In the genomic region with DNA sequence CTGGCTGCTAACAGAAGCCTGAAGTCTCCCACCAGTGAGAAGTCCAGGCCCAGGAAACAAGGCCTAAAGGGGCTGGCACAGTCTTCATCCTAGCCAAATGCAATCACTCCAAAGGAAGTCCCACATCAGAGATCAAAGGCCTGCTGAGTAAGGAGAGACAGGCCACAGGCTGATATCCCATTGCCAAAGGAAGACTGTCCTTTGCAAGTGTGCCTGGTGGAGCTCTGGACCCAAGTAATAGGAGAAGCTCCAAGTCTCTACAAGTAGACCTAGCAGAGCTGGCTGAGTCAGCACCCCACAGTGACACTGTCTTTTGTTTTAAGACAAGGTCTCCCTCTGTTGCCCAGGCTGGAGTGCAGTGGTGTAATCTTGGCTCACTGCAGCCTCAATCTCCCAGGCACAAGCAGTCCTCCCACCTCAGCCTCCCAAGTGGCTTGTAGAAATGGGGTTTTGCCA, we compare ENCODE assay signal across 9 cellular contexts. TPM values are rescaled to one million over a fixed set of nuclear protein-coding genes. Genes with fewer than 3 reads are reported as not detected.
DNase-seq lines count a peak whose midpoint lies in the region; ATAC-seq, FAIRE-seq and TF ChIP-seq lines count a peak whose summit lies in the region.
"Had no signal": no experiment of that assay in that cellular context is flagged by ENCODE, and none has a peak within 500 bp of the region (broad histone marks: within the 10 kb centered on the region; RNA-seq: fewer than 3 reads in every experiment).

No MANE protein-coding gene starts in this region.

- H3K4me3 Mint-ChIP-seq in activated CD8-positive, alpha-beta T cell treated with anti-CD3 and anti-CD28 coated beads for 36 hours = no peak overlapping the region

- H3K4me1 ChIP-seq in right atrium auricular region = peaks cover 0 to 74% of the 10 kb centered on the region in 2 donors
- peaks cover 67 to 77% (median 72%) of the 10 kb centered on the region in 4 donors for H3K4me1 ChIP-seq in upper lobe of left lung
- peaks cover 36% of the 10 kb centered on the region for H3K4me1 ChIP-seq in colonic mucosa

- H3K36me3 Mint-ChIP-seq in activated CD8-positive, alpha-beta T cell treated with anti-CD3 and anti-CD28 coated beads for 36 hours (ENCODE audit: low read depth) = peaks cover 2% of the 10 kb centered on the region

- CTCF ChIA-PET in activated CD8-positive, alpha-beta T cell treated with anti-CD3 and anti-CD28 coated beads for 36 hours (lab: Charles Lee) = interaction anchor here (0.8 to 0.9 kb wide), 2 partner anchors 13 to 24 kb away, joined by 3 read pairs; a partner anchor contains a TSS

- ATAC-seq in Right ventricle myocardium superior (ENCODE audit: poor library complexity) (no peak), upper lobe of left lung (ENCODE audit: low FRiP score in 2 of 2) (no peak)
- no peak for ATAC-seq in activated CD8-positive, alpha-beta T cell treated with anti-CD3 and anti-CD28 coated beads for 36 hours

- intact Hi-C loops in Right ventricle myocardium superior (cut with DNase I) (no loop called here), colonic mucosa (cut with DNase I) (no loop called here)
- intact Hi-C loops in activated CD8-positive, alpha-beta T cell treated with anti-CD3 and anti-CD28 coated beads for 36 hours (cut with micrococcal nuclease) = loop anchor here (10.0 kb wide), 1 partner anchor 242 kb away; a partner anchor contains a TSS

- POLR2A ChIA-PET in activated CD8-positive, alpha-beta T cell treated with anti-CD3 and anti-CD28 coated beads for 36 hours (lab: Charles Lee) = interaction anchor here (0.6 to 9.6 kb wide), 3 partner anchors 12 to 340 kb away, joined by 4 to 154 read pairs (median 8); a partner anchor contains a TSS

- no peaks in the 10 kb centered on the region for H3K27me3 Mint-ChIP-seq in activated CD8-positive, alpha-beta T cell treated with anti-CD3 and anti-CD28 coated beads for 36 hours

- H3K9ac ChIP-seq in colonic mucosa (ENCODE audit: low read depth in 2 of 2, low read length in 2 of 2) = peak overlapping the region in 1 of 2 donors; percentile 86

- H3K27ac Mint-ChIP-seq in activated CD8-positive, alpha-beta T cell treated with anti-CD3 and anti-CD28 coated beads for 36 hours = peak overlapping the region; percentile 28

- no peak for TF ChIP-seq EP300 in upper lobe of left lung (IDR thresholded peaks at IDR 0.05)

- no peaks in the 10 kb centered on the region for H3K27me3 ChIP-seq in right atrium auricular region
- no peaks in the 10 kb centered on the region for H3K27me3 ChIP-seq in upper lobe of left lung
- H3K27me3 ChIP-seq in colonic mucosa = no peaks in the 10 kb centered on the region

- peak; percentile 62 for DNase-seq in Right ventricle myocardium superior
- no peak for DNase-seq in right atrium auricular region (ENCODE audit: low spot score)
- peak; percentile 45 for DNase-seq in activated CD8-positive, alpha-beta T cell treated with anti-CD3 and anti-CD28 coated beads for 36 hours
- DNase-seq in islet precursor cell = peak; percentile 77
- peak in 1 of 2 donors; percentile 31 for DNase-seq in upper lobe of left lung
- no peak for DNase-seq in cerebellar cortex (ENCODE audit: low spot score)
- no peak for DNase-seq in GM12891 (ENCODE audit: insufficient read length, low spot score)
- DNase-seq in colonic mucosa = no peak
- DNase-seq: effector CD4-positive, alpha-beta T cell had no signal

- H3K36me3 ChIP-seq in right atrium auricular region (no peaks in the 10 kb centered on the region), upper lobe of left lung (peaks cover 0 to 10% (median 2%) of the 10 kb centered on the region in 4 donors), colonic mucosa (no peaks in the 10 kb centered on the region)

- H3K4me3 ChIP-seq in right atrium auricular region (no peak overlapping the region), upper lobe of left lung (no peak overlapping the region), colonic mucosa (no peak overlapping the region)

- no peak for TF ChIP-seq CTCF in right atrium auricular region (IDR thresholded peaks at IDR 0.05)
- TF ChIP-seq CTCF in activated CD8-positive, alpha-beta T cell treated with anti-CD3 and anti-CD28 coated beads for 36 hours (IDR thresholded peaks at IDR 0.05) = no peak
- no peak for TF ChIP-seq CTCF in upper lobe of left lung (IDR thresholded peaks at IDR 0.05)
- TF ChIP-seq CTCF in colonic mucosa (IDR thresholded peaks at IDR 0.05) = no peak

- H3K27ac ChIP-seq in right atrium auricular region (peak overlapping the region in 1 of 2 donors; percentile 98), upper lobe of left lung (peak overlapping the region; percentile 77 to 97 (median 93)), colonic mucosa (no peak overlapping the region)

- peaks cover 38% of the 10 kb centered on the region for H3K4me1 Mint-ChIP-seq in activated CD8-positive, alpha-beta T cell treated with anti-CD3 and anti-CD28 coated beads for 36 hours (ENCODE audit: low read depth)

- H3K9me3 Mint-ChIP-seq in activated CD8-positive, alpha-beta T cell treated with anti-CD3 and anti-CD28 coated beads for 36 hours = no peaks in the 10 kb centered on the region

- no peak for FAIRE-seq in GM12891 (lab: Jason Lieb, UNC)

- no peak for TF ChIP-seq POLR2A in upper lobe of left lung (IDR thresholded peaks at IDR 0.05)
- TF ChIP-seq POLR2A in GM12891 (IDR thresholded peaks at IDR 0.05; ENCODE audit: low read depth, low read length) = no peak

- no peaks in the 10 kb centered on the region for H3K9me3 ChIP-seq in right atrium auricular region
- no peaks in the 10 kb centered on the region for H3K9me3 ChIP-seq in upper lobe of left lung
- H3K9me3 ChIP-seq in colonic mucosa = no peaks in the 10 kb centered on the region

TF ChIP-seq in GM12891, 5 proteins besides CTCF, POLR2A, EP300 and RAD21:
- TF ChIP-seq POU2F2 (IDR thresholded peaks at IDR 0.05; ENCODE audit: low read depth, low read length) = no peak
- TF ChIP-seq PAX5 (IDR thresholded peaks at IDR 0.05; ENCODE audit: insufficient read depth, low read length, severe bottlenecking) = no peak
- TF ChIP-seq SPI1 (IDR thresholded peaks at IDR 0.05; ENCODE audit: low read depth, low read length) = no peak
- no peak for TF ChIP-seq POLR2AphosphoS5 (IDR thresholded peaks at IDR 0.05; ENCODE audit: low read depth, low read length)
- no peak for TF ChIP-seq TAF1 (IDR thresholded peaks at IDR 0.05; ENCODE audit: low read depth, low read length)

RNA-seq across cellular contexts. Expression of a gene that starts 4.5 kb away (rescaled TPM):
- total RNA-seq in Right ventricle myocardium superior (14.5 TPM), right atrium auricular region (1 to 10 TPM; 2.8 to 5.9 TPM), upper lobe of left lung (10 to 100 TPM in 3 of 6 donors, 1 to 10 TPM in 3; 5.2 to 25.4 (median 10.0) TPM), colonic mucosa (1 to 10 TPM; 4.7 to 8.9 TPM)
- total RNA-seq in activated CD8-positive, alpha-beta T cell treated with anti-CD3 and anti-CD28 coated beads for 36 hours = 10 to 100 TPM; 10.8 to 13.1 TPM
- polyA plus RNA-seq in GM12891 (2012; ENCODE audit: low read depth, missing spikeins) = 6.5 TPM

RNA-seq across cellular contexts. Expression of a gene that starts 13.3 kb away (rescaled TPM):
- total RNA-seq in Right ventricle myocardium superior (7.5 TPM), right atrium auricular region (10 to 100 TPM in 1 of 2 donors, 1 to 10 TPM in 1; 3.4 to 13.3 TPM), upper lobe of left lung (1 to 10 TPM; 2.1 to 8.1 (median 5.3) TPM), colonic mucosa (1 to 10 TPM; 1.4 to 2.7 TPM)
- total RNA-seq in activated CD8-positive, alpha-beta T cell treated with anti-CD3 and anti-CD28 coated beads for 36 hours = 10 to 100 TPM; 11.1 to 13.0 TPM
- polyA plus RNA-seq in GM12891 (2012; ENCODE audit: low read depth, missing spikeins) = 9.8 TPM

RNA-seq across cellular contexts. Expression of a gene that starts 13.4 kb away (rescaled TPM):
- total RNA-seq in Right ventricle myocardium superior (7.6 TPM), right atrium auricular region (1 to 10 TPM; 6.2 to 8.0 TPM), upper lobe of left lung (10 to 100 TPM in 5 of 6 donors, 1 to 10 TPM in 1; 9.1 to 50.3 (median 26.8) TPM), colonic mucosa (10 to 100 TPM; 36.2 to 48.4 TPM)
- total RNA-seq in activated CD8-positive, alpha-beta T cell treated with anti-CD3 and anti-CD28 coated beads for 36 hours = 10 to 100 TPM; 22.3 to 22.9 TPM
- 12.4 TPM for polyA plus RNA-seq in GM12891 (2012; ENCODE audit: low read depth, missing spikeins)

RNA-seq across cellular contexts. Expression of a gene that starts 13.7 kb away (rescaled TPM):
- total RNA-seq in Right ventricle myocardium superior (526 TPM), right atrium auricular region (1,000 to 10,000 TPM in 1 of 2 donors, 100 to 1,000 TPM in 1; 846 to 1,334 TPM), upper lobe of left lung (1,000 to 10,000 TPM in 5 of 6 donors, 100 to 1,000 TPM in 1; 950 to 1,930 (median 1,443) TPM), colonic mucosa (1,000 to 10,000 TPM; 1,499 to 1,736 TPM)
- 1,000 to 10,000 TPM; 2,304 to 2,324 TPM for total RNA-seq in activated CD8-positive, alpha-beta T cell treated with anti-CD3 and anti-CD28 coated beads for 36 hours
- polyA plus RNA-seq in GM12891 (2012; ENCODE audit: low read depth, missing spikeins) = 3,629 TPM

RNA-seq across cellular contexts. Expression of a gene that starts 17.8 kb away (rescaled TPM):
- total RNA-seq in Right ventricle myocardium superior (not detected), right atrium auricular region (not detected), upper lobe of left lung (10 to 100 TPM; 24.0 to 87.3 (median 43.3) TPM), colonic mucosa (100 to 1,000 TPM; 150 to 198 TPM)
- 1 to 10 TPM; 3.8 to 4.7 TPM for total RNA-seq in activated CD8-positive, alpha-beta T cell treated with anti-CD3 and anti-CD28 coated beads for 36 hours
- not detected for polyA plus RNA-seq in GM12891 (2012; ENCODE audit: low read depth, missing spikeins)

Comparison
In these comparisons a context has a peak if more than half of its experiments do, and no peak if none do; other contexts are left out.
1. DNase-seq: peak in Right ventricle myocardium superior (single experiment), activated CD8-positive, alpha-beta T cell treated with anti-CD3 and anti-CD28 coated beads for 36 hours (single experiment) and islet precursor cell (single experiment); none in right atrium auricular region (single experiment), cerebellar cortex (single experiment), GM12891 (single experiment) and colonic mucosa (single experiment).